1 cellular context compared by ENCODE assay signal in genomic region chr17:48596735-48597491, GRCh38.
TF ChIP-seq lines count a peak whose summit lies in the region.

No MANE protein-coding gene starts in this region.

TF ChIP-seq in WTC11, 78 proteins besides CTCF, POLR2A, EP300 and RAD21 (continued from another document):
- no peak for TF ChIP-seq FOXP4 (CRISPR knock-in tag; IDR thresholded peaks at IDR 0.05)
- no peak for TF ChIP-seq GABPB1 (CRISPR knock-in tag; IDR thresholded peaks at IDR 0.05)
- no peak for TF ChIP-seq USF2 (CRISPR knock-in tag; IDR thresholded peaks at IDR 0.05)
- no peak for TF ChIP-seq JAZF1 (CRISPR knock-in tag; IDR thresholded peaks at IDR 0.05)
- TF ChIP-seq FOXP1 (CRISPR knock-in tag; IDR thresholded peaks at IDR 0.05; ENCODE audit: borderline replicate concordance): no peak
- TF ChIP-seq TP53 (CRISPR knock-in tag; IDR thresholded peaks at IDR 0.05): no peak
- TF ChIP-seq NR3C1 (CRISPR knock-in tag; conservative IDR thresholded peaks at IDR 0.05; ENCODE audit: low read depth): no peak
- TF ChIP-seq IRF2 (CRISPR knock-in tag; IDR thresholded peaks at IDR 0.05; ENCODE audit: borderline replicate concordance, low read depth): no peak
TF ChIP-seq in WTC11: peak in this region for 0.
